In genomic region chr16:68066763-68067162, GRCh38 we compare ENCODE assay signal across 1 cellular context.
TF ChIP-seq lines count a peak whose summit lies in the region.

No MANE protein-coding gene starts in this region.

TF ChIP-seq in IMR-90, 13 proteins besides CTCF, POLR2A, EP300 and RAD21:
- no peak for TF ChIP-seq MAFK (IDR thresholded peaks at IDR 0.05; ENCODE audit: low read depth, low read length)
- no peak for TF ChIP-seq MAZ (IDR thresholded peaks at IDR 0.05; ENCODE audit: borderline replicate concordance, low read depth, low read length)
- TF ChIP-seq RFX5 (IDR thresholded peaks at IDR 0.05; ENCODE audit: low read depth, low read length): no peak
- TF ChIP-seq NFE2L2 (IDR thresholded peaks at IDR 0.05; ENCODE audit: low read depth, low read length): no peak
- TF ChIP-seq CEBPB (IDR thresholded peaks at IDR 0.05; ENCODE audit: low read depth, low read length): no peak
- no peak for TF ChIP-seq CHD1 (IDR thresholded peaks at IDR 0.05; ENCODE audit: low read depth, low read length)
- no peak for TF ChIP-seq SMC3 (IDR thresholded peaks at IDR 0.05; ENCODE audit: low read depth, low read length)
- no peak for TF ChIP-seq BHLHE40 (IDR thresholded peaks at IDR 0.05; ENCODE audit: low read depth, low read length)
- no peak for TF ChIP-seq MXI1 (IDR thresholded peaks at IDR 0.05; ENCODE audit: borderline replicate concordance, low read depth, low read length)
- TF ChIP-seq, protein P1, sequence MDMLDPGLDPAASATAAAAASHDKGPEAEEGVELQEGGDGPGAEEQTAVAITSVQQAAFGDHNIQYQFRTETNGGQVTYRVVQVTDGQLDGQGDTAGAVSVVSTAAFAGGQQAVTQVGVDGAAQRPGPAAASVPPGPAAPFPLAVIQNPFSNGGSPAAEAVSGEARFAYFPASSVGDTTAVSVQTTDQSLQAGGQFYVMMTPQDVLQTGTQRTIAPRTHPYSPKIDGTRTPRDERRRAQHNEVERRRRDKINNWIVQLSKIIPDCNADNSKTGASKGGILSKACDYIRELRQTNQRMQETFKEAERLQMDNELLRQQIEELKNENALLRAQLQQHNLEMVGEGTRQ (IDR thresholded peaks at IDR 0.05; ENCODE audit: low read depth, low read length): no peak
- no peak for TF ChIP-seq RCOR1 (IDR thresholded peaks at IDR 0.05; ENCODE audit: insufficient replicate concordance, low read length)
- no peak for TF ChIP-seq FOS (IDR thresholded peaks at IDR 0.05; ENCODE audit: low read depth, low read length)
- TF ChIP-seq, protein P2, sequence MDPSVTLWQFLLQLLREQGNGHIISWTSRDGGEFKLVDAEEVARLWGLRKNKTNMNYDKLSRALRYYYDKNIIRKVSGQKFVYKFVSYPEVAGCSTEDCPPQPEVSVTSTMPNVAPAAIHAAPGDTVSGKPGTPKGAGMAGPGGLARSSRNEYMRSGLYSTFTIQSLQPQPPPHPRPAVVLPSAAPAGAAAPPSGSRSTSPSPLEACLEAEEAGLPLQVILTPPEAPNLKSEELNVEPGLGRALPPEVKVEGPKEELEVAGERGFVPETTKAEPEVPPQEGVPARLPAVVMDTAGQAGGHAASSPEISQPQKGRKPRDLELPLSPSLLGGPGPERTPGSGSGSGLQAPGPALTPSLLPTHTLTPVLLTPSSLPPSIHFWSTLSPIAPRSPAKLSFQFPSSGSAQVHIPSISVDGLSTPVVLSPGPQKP (IDR thresholded peaks at IDR 0.05; ENCODE audit: borderline replicate concordance, low read depth, low read length): no peak
